In the genomic region with DNA sequence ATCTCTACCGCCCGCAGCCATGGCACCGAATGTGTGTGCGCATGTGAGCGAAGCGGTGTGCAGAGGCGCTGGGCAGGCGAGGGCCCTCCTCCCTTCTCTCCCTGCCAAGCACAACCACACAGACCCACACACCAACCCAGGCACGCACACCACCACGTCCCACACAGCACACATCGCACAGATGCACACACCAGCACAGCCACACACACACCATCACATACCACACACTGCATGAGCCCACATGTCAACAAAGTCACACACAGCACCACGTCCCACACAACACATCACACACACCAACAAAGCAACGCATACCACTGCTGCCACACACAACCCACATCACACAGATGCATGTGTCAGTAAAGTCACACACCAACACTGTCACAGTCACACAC, we compare ENCODE assay signal across 1 cellular context.
TF ChIP-seq lines count a peak whose summit lies in the region.

No MANE protein-coding gene starts in this region.

TF ChIP-seq in IMR-90, 13 proteins besides CTCF, POLR2A, EP300 and RAD21:
- TF ChIP-seq MAFK (IDR thresholded peaks at IDR 0.05; ENCODE audit: low read depth, low read length) (no peak), CEBPB (IDR thresholded peaks at IDR 0.05; ENCODE audit: low read depth, low read length) (no peak), CHD1 (IDR thresholded peaks at IDR 0.05; ENCODE audit: low read depth, low read length) (no peak)
